Comparison of ENCODE assay signal across 1 cellular context in the genomic region with DNA sequence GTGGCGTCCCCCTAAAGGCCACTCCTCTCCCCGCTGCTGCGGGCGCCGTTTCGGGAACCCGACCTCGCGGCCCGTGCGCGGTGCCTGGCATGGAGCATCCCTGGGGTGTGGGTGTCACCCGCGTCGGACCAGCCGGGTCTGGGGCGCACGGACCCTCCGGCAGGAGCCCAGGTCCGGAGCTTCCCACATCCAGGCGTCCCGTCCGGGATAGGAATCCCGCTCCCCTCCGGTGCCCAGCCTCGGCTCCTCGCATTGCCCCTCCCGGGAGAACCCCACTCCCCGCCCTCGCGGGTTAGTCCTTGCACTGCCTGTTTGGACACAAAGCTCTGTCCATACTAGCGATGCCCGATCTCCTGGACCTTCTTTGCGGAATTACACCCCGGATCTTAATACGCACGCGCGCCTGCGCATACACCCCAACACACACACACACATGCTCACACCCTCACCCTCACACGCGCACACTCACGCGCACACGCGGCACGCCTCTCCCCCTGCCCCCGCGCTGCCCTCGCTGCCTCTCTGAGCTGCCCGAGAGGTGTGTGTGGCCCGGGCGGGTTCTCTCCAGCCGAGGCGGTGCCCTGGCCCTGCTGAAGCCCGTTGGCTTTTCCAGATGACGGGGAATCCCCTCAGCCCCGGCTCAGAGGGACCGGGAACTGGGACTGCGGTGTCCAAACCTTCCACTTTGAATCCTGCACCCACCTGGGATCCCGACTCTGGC.
A peak's percentile ranks its signal among the peaks of the same experiment; 100 is the strongest.
TF ChIP-seq lines count a peak whose summit lies in the region.

No MANE protein-coding gene starts in this region.

TF ChIP-seq in WTC11, 78 proteins besides CTCF, POLR2A, EP300 and RAD21 (continued from another document):
- TF ChIP-seq, protein P1, sequence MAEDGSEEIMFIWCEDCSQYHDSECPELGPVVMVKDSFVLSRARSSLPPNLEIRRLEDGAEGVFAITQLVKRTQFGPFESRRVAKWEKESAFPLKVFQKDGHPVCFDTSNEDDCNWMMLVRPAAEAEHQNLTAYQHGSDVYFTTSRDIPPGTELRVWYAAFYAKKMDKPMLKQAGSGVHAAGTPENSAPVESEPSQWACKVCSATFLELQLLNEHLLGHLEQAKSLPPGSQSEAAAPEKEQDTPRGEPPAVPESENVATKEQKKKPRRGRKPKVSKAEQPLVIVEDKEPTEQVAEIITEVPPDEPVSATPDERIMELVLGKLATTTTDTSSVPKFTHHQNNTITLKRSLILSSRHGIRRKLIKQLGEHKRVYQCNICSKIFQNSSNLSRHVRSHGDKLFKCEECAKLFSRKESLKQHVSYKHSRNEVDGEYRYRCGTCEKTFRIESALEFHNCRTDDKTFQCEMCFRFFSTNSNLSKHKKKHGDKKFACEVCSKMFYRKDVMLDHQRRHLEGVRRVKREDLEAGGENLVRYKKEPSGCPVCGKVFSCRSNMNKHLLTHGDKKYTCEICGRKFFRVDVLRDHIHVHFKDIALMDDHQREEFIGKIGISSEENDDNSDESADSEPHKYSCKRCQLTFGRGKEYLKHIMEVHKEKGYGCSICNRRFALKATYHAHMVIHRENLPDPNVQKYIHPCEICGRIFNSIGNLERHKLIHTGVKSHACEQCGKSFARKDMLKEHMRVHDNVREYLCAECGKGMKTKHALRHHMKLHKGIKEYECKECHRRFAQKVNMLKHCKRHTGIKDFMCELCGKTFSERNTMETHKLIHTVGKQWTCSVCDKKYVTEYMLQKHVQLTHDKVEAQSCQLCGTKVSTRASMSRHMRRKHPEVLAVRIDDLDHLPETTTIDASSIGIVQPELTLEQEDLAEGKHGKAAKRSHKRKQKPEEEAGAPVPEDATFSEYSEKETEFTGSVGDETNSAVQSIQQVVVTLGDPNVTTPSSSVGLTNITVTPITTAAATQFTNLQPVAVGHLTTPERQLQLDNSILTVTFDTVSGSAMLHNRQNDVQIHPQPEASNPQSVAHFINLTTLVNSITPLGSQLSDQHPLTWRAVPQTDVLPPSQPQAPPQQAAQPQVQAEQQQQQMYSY (CRISPR knock-in tag; IDR thresholded peaks at IDR 0.05), result peak; percentile 36; the same call in 1 of the 2 replicates
TF ChIP-seq in WTC11: peak in this region for 6.
